Comparison of ENCODE assay signal across 8 cellular contexts in the genomic region with DNA sequence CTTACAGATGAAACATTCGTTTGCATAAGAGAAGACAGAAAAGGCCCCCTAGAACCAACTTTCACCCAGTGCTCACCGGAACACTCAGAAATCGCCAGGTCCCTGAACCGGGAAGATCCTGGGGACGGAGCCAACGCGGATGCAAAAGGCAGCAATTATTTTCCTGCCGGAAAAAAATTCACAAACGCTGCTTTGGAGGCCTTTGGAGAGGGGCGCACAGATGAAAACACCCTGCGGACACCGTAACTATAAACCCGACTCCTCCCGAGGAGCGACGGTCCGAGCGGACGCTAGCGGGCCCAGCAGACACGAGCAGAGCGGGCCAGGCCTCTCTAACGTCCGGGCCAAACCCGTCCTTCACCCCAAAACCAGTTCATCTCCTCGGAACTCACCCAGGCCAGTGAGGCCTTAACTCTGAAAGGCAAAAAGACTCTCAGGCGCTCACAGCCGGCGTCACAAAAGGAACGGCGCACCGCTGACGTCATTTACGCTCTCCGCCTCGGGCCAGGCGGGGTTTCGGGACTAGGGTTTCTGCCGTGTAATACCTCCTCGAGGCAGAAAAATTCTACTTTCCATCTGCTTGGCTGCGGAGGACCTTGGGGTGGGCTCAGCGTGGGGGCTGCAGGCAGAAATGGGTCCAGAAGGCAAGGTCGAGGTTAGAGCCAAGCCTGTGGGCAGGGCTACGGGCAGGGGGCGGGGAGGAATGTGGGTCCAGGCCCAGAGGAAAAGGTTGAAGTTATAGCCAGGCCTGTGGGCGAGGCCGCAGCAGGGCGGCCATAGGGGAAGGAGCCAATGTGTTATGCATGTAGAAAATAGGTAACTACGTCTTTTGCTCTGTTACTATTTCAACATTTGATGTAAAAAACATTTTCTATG. TPM values are rescaled to one million over a fixed set of nuclear protein-coding genes. Genes with fewer than 3 reads are reported as not detected.
DNase-seq lines count a peak whose midpoint lies in the region; ATAC-seq and TF ChIP-seq lines count a peak whose summit lies in the region.

TSS of gene ZNF426 (minus strand) at position 463 of the 876 bp plus-strand sequence. CDS start 2,413 bp downstream, outside the sequence.

- intact Hi-C loops in ascending aorta (cut with DNase I) = loop anchor here (5.0 kb wide), 3 partner anchors 84 to 254 kb away; partner anchors contain the start of genes ZNF559 and ZNF561
- intact Hi-C loops in right cardiac atrium (cut with DNase I) = no loop called here
- intact Hi-C loops in psoas muscle (cut with DNase I) = loop anchor here in 1 of 2 donors (5.0 kb wide), 2 partner anchors 401 to 1434 kb away; no protein-coding TSS in a partner anchor

- H3K9me3 ChIP-seq in ascending aorta (peaks cover 14 to 33% of the 10 kb centered on the region in 2 donors), right cardiac atrium (ENCODE audit: control insufficient read depth, low read length) (peaks cover 5% of the 10 kb centered on the region), psoas muscle (peaks cover 28% of the 10 kb centered on the region)

- H3K4me1 ChIP-seq in ascending aorta (peaks cover 0 to 8% of the 10 kb centered on the region in 2 donors), right cardiac atrium (ENCODE audit: control insufficient read depth, insufficient read depth, low read length) (no peaks in the 10 kb centered on the region), psoas muscle (peaks cover 12% of the 10 kb centered on the region)

- no peak for TF ChIP-seq CTCF in ascending aorta (IDR thresholded peaks at IDR 0.05)
- no peak for TF ChIP-seq CTCF in psoas muscle (IDR thresholded peaks at IDR 0.05)

- peaks cover 29 to 36% of the 10 kb centered on the region in 2 donors for H3K36me3 ChIP-seq in ascending aorta
- H3K36me3 ChIP-seq in psoas muscle (ENCODE audit: insufficient read depth in 1 of 2, low read depth in 1 of 2) = peaks cover 17 to 32% of the 10 kb centered on the region in 2 donors

- under 1% methylated on average over 49 of the region's 49 CpGs for WGBS in right cardiac atrium
- 0 to 1% (median 0%) methylated on average over 49 of the region's 49 CpGs for WGBS in psoas muscle, 3 donors

- no peaks in the 10 kb centered on the region for H3K27me3 ChIP-seq in ascending aorta
- no peaks in the 10 kb centered on the region for H3K27me3 ChIP-seq in right cardiac atrium (ENCODE audit: control insufficient read depth, insufficient read depth)
- H3K27me3 ChIP-seq in psoas muscle (ENCODE audit: insufficient read depth in 3 of 3, low read length in 2 of 3) = no peaks in the 10 kb centered on the region

- DNase-seq in DMS114 treated with DMSO at 0.1 percent for 48 hours (lab: John Stamatoyannopoulos, UW; ENCODE audit: unreplicated experiment) = peak; percentile 78
- peak; percentile 32 for DNase-seq in GOT3 (lab: John Stamatoyannopoulos, UW)
- DNase-seq in NCI-H146 treated with DMSO at 0.1 percent for 48 hours (lab: John Stamatoyannopoulos, UW; ENCODE audit: unreplicated experiment) = peak; percentile 34
- peak; percentile 41 for DNase-seq in T-helper 22 cell (ENCODE audit: low read depth)
- peak; percentile 37 to 89 for DNase-seq in ascending aorta (ENCODE audit: low spot score in 2 of 2)
- DNase-seq in right cardiac atrium = peak; percentile 89 to 96 (median 95)
- DNase-seq in psoas muscle = peak; percentile 87 to 92
- peak; percentile 90 for DNase-seq in ureter (ENCODE audit: low spot score)

- H3K4me3 ChIP-seq in ascending aorta (peak within 1 kb of the TSS; percentile 79 to 80), right cardiac atrium (ENCODE audit: low read length) (peak within 1 kb of the TSS; percentile 68), psoas muscle (peak within 1 kb of the TSS; percentile 91)

- peak; percentile 98 to 99 for ATAC-seq in right cardiac atrium
- ATAC-seq in psoas muscle = peak; percentile 95 to 99 (median 97)

- peak within 1 kb of the TSS; percentile 89 to 90 for H3K27ac ChIP-seq in ascending aorta
- H3K27ac ChIP-seq in right cardiac atrium (ENCODE audit: low read length) = peak within 1 kb of the TSS; percentile 99
- H3K27ac ChIP-seq in psoas muscle = peak within 1 kb of the TSS; percentile 87

RNA-seq across cellular contexts. Expression of gene ZNF426, which starts in this region (rescaled TPM):
- 24.6 TPM for total RNA-seq in ascending aorta
- total RNA-seq in right cardiac atrium = 10 to 100 TPM; 15.8 to 19.6 (median 16.8) TPM
- polyA plus RNA-seq in right cardiac atrium = 4.2 TPM
- total RNA-seq in psoas muscle = 10 to 100 TPM in 1 of 4 donors, 1 to 10 TPM in 3; 5.2 to 12.3 (median 7.4) TPM
- 1 to 10 TPM; 2.1 to 6.2 (median 3.4) TPM for polyA plus RNA-seq in psoas muscle
- 20.5 TPM for total RNA-seq in ureter

Comparison
In these comparisons a context has a peak if more than half of its experiments do, and no peak if none do; other contexts are left out.
1. Peak in every context shown above with its lines: DNase-seq, ATAC-seq, H3K4me3 ChIP-seq and H3K27ac ChIP-seq.
2. DNase-seq: peak in every context shown above with its lines; median percentile 95 in right cardiac atrium; 90 in ureter; 90 in psoas muscle; 78 in DMS114 treated with DMSO at 0.1 percent for 48 hours; 63 in ascending aorta; 41 in T-helper 22 cell; 34 in NCI-H146 treated with DMSO at 0.1 percent for 48 hours; 32 in GOT3.